Comparison of ENCODE assay signal across 22 cellular contexts in genomic region chr2:72619622-72620021, GRCh38.
DNase-seq lines count a peak whose midpoint lies in the region; ATAC-seq, FAIRE-seq and TF ChIP-seq lines count a peak whose summit lies in the region.
"Had no signal": no experiment of that assay in that cellular context is flagged by ENCODE, and none has a peak within 500 bp of the region (broad histone marks: within the 10 kb centered on the region; RNA-seq: fewer than 3 reads in every experiment).

No MANE protein-coding gene starts in this region.

- 82% methylated on average over 3 of the region's 3 CpGs; no CpG with 5 or more reads in 1 of the 2 experiments for WGBS in H1 (ENCODE audit: extremely low coverage in 1 of 2, insufficient coverage in 1 of 2, insufficient read length in 1 of 2, insufficient replicate concordance in 2 of 2, low coverage in 1 of 2, low lambda C conversion rate in 2 of 2, missing lambda C conversion rate in 1 of 2), 2 experiments
- no CpG with 5 or more reads among the region's 3 CpGs for WGBS in mesendoderm (ENCODE audit: extremely low coverage, insufficient coverage, low lambda C conversion rate)

- H3K36me3 ChIP-seq in H1 (ENCODE audit: control insufficient read depth in 2 of 4, insufficient read depth in 4 of 4, low read length in 3 of 4), result no peaks in the 10 kb centered on the region
- no peaks in the 10 kb centered on the region for H3K36me3 ChIP-seq in mesendoderm (ENCODE audit: control insufficient read depth, insufficient read depth, low read length)
- no peaks in the 10 kb centered on the region for H3K36me3 ChIP-seq in uterus
- H3K36me3 ChIP-seq: cardiac muscle cell, gastrocnemius medialis, stomach had no signal

- H2BK5ac ChIP-seq in H1 (ENCODE audit: low read depth, low read length), result no peak overlapping the region
- H2BK5ac ChIP-seq in mesendoderm (ENCODE audit: low read length), result no peak overlapping the region

- H3K27ac ChIP-seq in H1 (ENCODE audit: low read depth, low read length), result no peak overlapping the region
- H3K27ac ChIP-seq in mesendoderm (ENCODE audit: low read depth, low read length), result no peak overlapping the region
- H3K27ac ChIP-seq in uterus, result no peak overlapping the region
- H3K27ac ChIP-seq: cardiac muscle cell, gastrocnemius medialis, KMS-11, stomach had no signal

- no peaks in the 10 kb centered on the region for H3K79me2 ChIP-seq in H1 (ENCODE audit: control insufficient read depth in 1 of 2, insufficient read depth in 2 of 2, low read length in 2 of 2)
- no peaks in the 10 kb centered on the region for H3K79me2 ChIP-seq in mesendoderm (ENCODE audit: control insufficient read depth, insufficient read depth, low read length)

- TF ChIP-seq POLR2A in H1 (IDR thresholded peaks at IDR 0.05; ENCODE audit: control extremely low read depth in 1 of 2, low read depth in 2 of 2, low read length in 2 of 2) (no peak), uterus (IDR thresholded peaks at IDR 0.05) (no peak)

- CTCF ChIA-PET in H1 (lab: Charles Lee; ENCODE audit: partially characterized antibody), result interaction anchor here (0.9 to 1.3 kb wide), 3 partner anchors 14 to 97 kb away, joined by 3 to 4 read pairs (median 4); no protein-coding TSS in a partner anchor

- no peaks in the 10 kb centered on the region for H3K9me3 ChIP-seq in H1 (ENCODE audit: insufficient read depth in 2 of 2, low read depth in 1 of 2, low read length in 1 of 2)
- H3K9me3 ChIP-seq in uterus, result peaks cover 0 to 7% of the 10 kb centered on the region in 2 donors
- H3K9me3 ChIP-seq: gastrocnemius medialis had no signal

- no peak for TF ChIP-seq EP300 in H1 (IDR thresholded peaks at IDR 0.05; ENCODE audit: borderline replicate concordance in 1 of 2, low read depth in 2 of 2, low read length in 2 of 2)

- H3K27me3 ChIP-seq in H1 (replicated peaks in 1 of 4; ENCODE audit: control insufficient read depth in 3 of 4, extremely low read depth in 1 of 4, insufficient read depth in 3 of 4, low read length in 3 of 4) (no peaks in the 10 kb centered on the region), mesendoderm (ENCODE audit: insufficient read depth, low read length, poor library complexity) (no peaks in the 10 kb centered on the region), uterus (no peaks in the 10 kb centered on the region)
- H3K27me3 ChIP-seq: cardiac muscle cell, gastrocnemius medialis, stomach had no signal

- no peaks in the 10 kb centered on the region for H4K20me1 ChIP-seq in H1 (replicated peaks in 1 of 2; ENCODE audit: control insufficient read depth in 1 of 2, insufficient read depth in 2 of 2, low read length in 2 of 2)

- H3K56ac ChIP-seq in H1 (replicated peaks; ENCODE audit: insufficient read length, low read depth, low read length) (no peak overlapping the region), mesendoderm (ENCODE audit: low read length) (no peak overlapping the region)

- H4K91ac ChIP-seq in H1 (replicated peaks; ENCODE audit: insufficient read length, low read length), result no peak overlapping the region

- no peak overlapping the region for H2BK120ac ChIP-seq in H1 (replicated peaks; ENCODE audit: low read depth, low read length)
- H2BK120ac ChIP-seq in mesendoderm (ENCODE audit: low read depth, low read length), result no peak overlapping the region

- POLR2A ChIA-PET in H1 (lab: Charles Lee; ENCODE audit: partially characterized antibody), result no interaction called here

- no peak for TF ChIP-seq RAD21 in H1 (IDR thresholded peaks at IDR 0.05 in 1 of 2, conservative IDR thresholded peaks at IDR 0.05 in 1 of 2; ENCODE audit: low read depth in 2 of 2, low read length in 2 of 2)

- H3K4me1 ChIP-seq in H1 (replicated peaks in 1 of 4; ENCODE audit: control insufficient read depth in 3 of 4, insufficient read depth in 4 of 4, low read length in 3 of 4), result peaks cover 0 to 5% (median 2%) of the 10 kb centered on the region in 4 experiments; a peak in 3 of 7 replicates
- no peaks in the 10 kb centered on the region for H3K4me1 ChIP-seq in mesendoderm (ENCODE audit: control insufficient read depth, low read depth, low read length)
- H3K4me1 ChIP-seq in uterus, result no peaks in the 10 kb centered on the region
- H3K4me1 ChIP-seq: gastrocnemius medialis, stomach had no signal

- H3K23me2 ChIP-seq in H1 (ENCODE audit: low read depth, low read length), result no peaks in the 10 kb centered on the region

- H3K4me2 ChIP-seq in H1 (ENCODE audit: insufficient read depth in 1 of 2, low read depth in 2 of 2, low read length in 2 of 2) (no peak overlapping the region), mesendoderm (ENCODE audit: low read length) (no peak overlapping the region)
- H3K4me2 ChIP-seq: KMS-11 had no signal

- H4K5ac ChIP-seq in H1 (ENCODE audit: insufficient read length, low read depth, low read length), result no peak overlapping the region
- no peak overlapping the region for H4K5ac ChIP-seq in mesendoderm (ENCODE audit: low read length)

- H3K23ac ChIP-seq in H1 (ENCODE audit: insufficient read length) (no peak overlapping the region), mesendoderm (ENCODE audit: low read length) (no peak overlapping the region)

- H3K18ac ChIP-seq in H1 (ENCODE audit: extremely low read depth, low read length) (no peak overlapping the region), mesendoderm (ENCODE audit: low read length) (no peak overlapping the region)

- no peak overlapping the region for H2AFZ ChIP-seq in H1 (ENCODE audit: low read length)

- peak overlapping the region; percentile 57; the same call in 1 of the 2 replicates for H2AK5ac ChIP-seq in H1 (ENCODE audit: low read depth, low read length)
- no peak overlapping the region for H2AK5ac ChIP-seq in mesendoderm (ENCODE audit: low read length)

- no peak for ATAC-seq in HG02870 (IDR thresholded peaks at IDR 0.05; ENCODE audit: unreplicated experiment)
- ATAC-seq: gastrocnemius medialis, left lobe of liver had no signal

- intact Hi-C loops in uterus (cut with DNase I; ENCODE audit: low total_unique reads), result no loop called here

- H3K9ac ChIP-seq in H1 (replicated peaks in 1 of 4; ENCODE audit: extremely low read depth in 1 of 4, low read depth in 3 of 4, low read length in 3 of 4), result no peak overlapping the region
- H3K9ac ChIP-seq in mesendoderm (ENCODE audit: low read length), result no peak overlapping the region
- H3K9ac ChIP-seq: KMS-11 had no signal

- no peak overlapping the region for H3K4ac ChIP-seq in H1 (replicated peaks; ENCODE audit: insufficient read length, low read depth, low read length)
- no peak overlapping the region for H3K4ac ChIP-seq in mesendoderm (ENCODE audit: low read depth, low read length)

- no peak overlapping the region for H2BK20ac ChIP-seq in H1 (ENCODE audit: low read length)

- H4K8ac ChIP-seq in H1 (ENCODE audit: extremely low read depth, insufficient read depth, low read length) (no peak overlapping the region), mesendoderm (ENCODE audit: low read depth, low read length) (no peak overlapping the region)

- TF ChIP-seq CTCF in H1 (IDR thresholded peaks at IDR 0.05; ENCODE audit: control extremely low read depth in 1 of 3, insufficient read depth in 1 of 3, low read depth in 1 of 3, low read length in 3 of 3) (no peak), D721Med (IDR thresholded peaks at IDR 0.05; ENCODE audit: insufficient read depth, missing control alignments) (no peak), uterus (IDR thresholded peaks at IDR 0.05) (no peak)

- H3K4me3 ChIP-seq in H1 (ENCODE audit: extremely low read depth in 1 of 4, insufficient read depth in 2 of 4, low read depth in 3 of 4, low read length in 4 of 4) (no peak overlapping the region), mesendoderm (ENCODE audit: low read length) (no peak overlapping the region), uterus (no peak overlapping the region)
- H3K4me3 ChIP-seq: cardiac muscle cell, gastrocnemius medialis, stomach had no signal

- H3K14ac ChIP-seq in H1 (ENCODE audit: insufficient read length), result no peak overlapping the region

- H2BK12ac ChIP-seq in H1 (ENCODE audit: low read depth, low read length), result no peak overlapping the region

- DNase-seq in ELF-1 (ENCODE audit: low read depth, low spot score) (peak; percentile 16), NCI-H1930 (lab: John Stamatoyannopoulos, UW) (peak; percentile 1 to 8), H1 (ENCODE audit: low read depth in 1 of 2, low spot score in 2 of 2) (no peak), mesendoderm (peak; percentile 43), D721Med (ENCODE audit: insufficient read length, low spot score) (no peak), uterus (no peak)
- DNase-seq: activated CD4-positive, alpha-beta T cell treated with anti-CD3 and anti-CD28 coated beads, Interleukin-2, amount 10 ng/mL, durations not matched to agents 7 days and 5 days; activated effector memory CD4-positive, alpha-beta T cell treated with anti-CD3 and anti-CD28 coated beads, Interleukin-2, amount 50 U/mL, for 16 hours; CD8-positive, alpha-beta memory T cell; gastrocnemius medialis; GOT3; NCI-H2029 treated with DMSO at 0.1 percent for 48 hours; NCI-H774; nucleus accumbens; Right ventricle myocardium superior; stomach; trophoblast cell had no signal

- H3K79me1 ChIP-seq in H1 (ENCODE audit: low read depth, low read length) (no peaks in the 10 kb centered on the region), mesendoderm (ENCODE audit: low read length) (no peaks in the 10 kb centered on the region)

- FAIRE-seq in H1 (lab: Jason Lieb, UNC), result no peak
- no peak for FAIRE-seq in D721Med (lab: Jason Lieb, UNC)
- FAIRE-seq: GM19239 had no signal

- H2BK15ac ChIP-seq in H1 (ENCODE audit: low read length), result no peak overlapping the region
- no peak overlapping the region for H2BK15ac ChIP-seq in mesendoderm (replicated peaks; ENCODE audit: low read depth)

TF ChIP-seq in H1, 55 proteins besides CTCF, POLR2A, EP300 and RAD21 (continues in another document):
- TF ChIP-seq POU5F1 (IDR thresholded peaks at IDR 0.05; ENCODE audit: low read depth, low read length) (no peak), TAF1 (IDR thresholded peaks at IDR 0.05; ENCODE audit: low read depth, low read length) (no peak), TEAD4 (IDR thresholded peaks at IDR 0.05; ENCODE audit: low read depth, low read length) (no peak), KDM5A (IDR thresholded peaks at IDR 0.05; ENCODE audit: low read length) (no peak), USF2 (IDR thresholded peaks at IDR 0.05; ENCODE audit: low read length) (no peak), RNF2 (IDR thresholded peaks at IDR 0.05; ENCODE audit: borderline replicate concordance, low read depth, low read length, missing control alignments, poor library complexity, severe bottlenecking) (no peak)
- TF ChIP-seq, protein P1, sequence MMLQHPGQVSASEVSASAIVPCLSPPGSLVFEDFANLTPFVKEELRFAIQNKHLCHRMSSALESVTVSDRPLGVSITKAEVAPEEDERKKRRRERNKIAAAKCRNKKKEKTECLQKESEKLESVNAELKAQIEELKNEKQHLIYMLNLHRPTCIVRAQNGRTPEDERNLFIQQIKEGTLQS (IDR thresholded peaks at IDR 0.05; ENCODE audit: insufficient read depth, low read depth, low read length), result no peak

Comparison
In these comparisons a context has a peak if more than half of its experiments do, and no peak if none do; other contexts are left out.
1. DNase-seq: peak in ELF-1 (single experiment), NCI-H1930 (2 of 2) and mesendoderm (single experiment); none in H1 (0 of 2), D721Med (single experiment) and uterus (0 of 2).